In the genomic region with DNA sequence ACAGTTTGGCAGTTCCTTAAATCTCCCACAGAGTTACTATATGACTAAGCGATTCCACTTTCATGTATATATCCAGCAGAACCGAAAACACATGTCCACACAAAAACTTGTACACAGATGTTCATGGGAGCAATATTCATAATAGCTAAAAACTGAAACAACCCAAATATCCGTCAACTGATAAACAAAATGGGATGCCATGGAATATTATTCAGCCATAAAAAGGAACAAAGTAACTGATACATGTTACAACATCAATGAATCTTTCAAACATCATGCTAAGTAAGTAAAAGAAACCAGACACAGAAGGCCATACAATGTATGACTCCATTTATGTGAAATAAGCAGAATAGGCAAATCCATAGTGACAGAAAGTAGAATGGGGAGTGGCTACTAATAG, we compare ENCODE assay signal across 16 cellular contexts.
DNase-seq lines count a peak whose midpoint lies in the region; ATAC-seq, FAIRE-seq and TF ChIP-seq lines count a peak whose summit lies in the region.
"Had no signal": no experiment of that assay in that cellular context is flagged by ENCODE, and none has a peak within 500 bp of the region (broad histone marks: within the 10 kb centered on the region; RNA-seq: fewer than 3 reads in every experiment).

No MANE protein-coding gene starts in this region.

- peaks cover 5 to 26% (median 19%) of the 10 kb centered on the region in 3 donors for H3K4me1 Mint-ChIP-seq in CD8-positive, alpha-beta memory T cell

- H3K9me3 Mint-ChIP-seq in CD8-positive, alpha-beta memory T cell: no peaks in the 10 kb centered on the region

- H3K79me2 ChIP-seq in GM12878 (ENCODE audit: control insufficient read depth, insufficient read depth, low read length): no peaks in the 10 kb centered on the region; the same call in 1 of the 2 replicates

- H4K20me1 ChIP-seq in GM12878 (ENCODE audit: control insufficient read depth, insufficient read depth): no peaks in the 10 kb centered on the region
- H4K20me1 ChIP-seq: BLaER1 had no signal

- peak; percentile 35 for DNase-seq in CD1c-positive myeloid dendritic cell (ENCODE audit: extremely low spot score)
- DNase-seq in GM12891 (ENCODE audit: insufficient read length, low spot score): no peak
- DNase-seq in HEK293T (ENCODE audit: extremely low spot score): no peak
- DNase-seq in GM12878 (ENCODE audit: low read depth, low spot score): no peak
- no peak for DNase-seq in right lobe of liver
- DNase-seq in SK-N-DZ (ENCODE audit: low spot score): no peak
- DNase-seq in CD8-positive, alpha-beta memory T cell: no peak
- DNase-seq: Calu3; CD4-positive, CD25-positive, alpha-beta regulatory T cell; DMS 273 treated with DMSO at 0.1 percent for 48 hours; DMS79; KG1 had no signal

- ATAC-seq in GM12878: no peak
- ATAC-seq in right lobe of liver: no peak
- ATAC-seq: A549, HCT116 had no signal

- H3K36me3 ChIP-seq in GM12878 (ENCODE audit: control insufficient read depth in 2 of 2, insufficient read depth in 2 of 2, low read length in 1 of 2) (no peaks in the 10 kb centered on the region), right lobe of liver (peaks cover 0 to 3% (median 0%) of the 10 kb centered on the region in 4 donors)
- peaks cover 5% of the 10 kb centered on the region for H3K36me3 ChIP-seq in CD8-positive, alpha-beta memory T cell (ENCODE audit: insufficient read depth, low read length)

- TF ChIP-seq POLR2A in GM12891 (IDR thresholded peaks at IDR 0.05; ENCODE audit: low read depth, low read length) (no peak), GM12878 (IDR thresholded peaks at IDR 0.05; ENCODE audit: low read depth, low read length) (no peak), right lobe of liver (IDR thresholded peaks at IDR 0.05) (no peak)

- in situ Hi-C loops in GM12878 (cut with MboI): no loop called here

- no peaks in the 10 kb centered on the region for H3K27me3 ChIP-seq in GM12878 (replicated peaks in 1 of 2; ENCODE audit: control insufficient read depth in 2 of 2, insufficient read depth in 2 of 2, low read length in 1 of 2)
- no peaks in the 10 kb centered on the region for H3K27me3 ChIP-seq in right lobe of liver
- no peaks in the 10 kb centered on the region for H3K27me3 ChIP-seq in CD8-positive, alpha-beta memory T cell (ENCODE audit: insufficient read depth, low read length, poor library complexity, severe bottlenecking)
- H3K27me3 ChIP-seq: BLaER1 had no signal

- 96% methylated on average over 3 of the region's 3 CpGs for WGBS in GM12878 (ENCODE audit: insufficient coverage, insufficient replicate concordance, low lambda C conversion rate, missing lambda C conversion rate)
- 97% methylated on average over 3 of the region's 3 CpGs for WGBS in right lobe of liver (ENCODE audit: insufficient coverage, low coverage, low lambda C conversion rate, missing lambda C conversion rate)

- CTCF ChIA-PET in HEK293T (lab: Yijun Ruan, JAX): no interaction called here
- CTCF ChIA-PET in GM12878 (lab: Yijun Ruan, JAX): interaction anchor here (1.8 kb wide), 1 partner anchor 10 kb away, joined by 7 read pairs; no protein-coding TSS in a partner anchor
- CTCF ChIA-PET in CD8-positive, alpha-beta memory T cell (lab: Charles Lee): no interaction called here

- H3K9me3 ChIP-seq in GM12878 (replicated peaks; ENCODE audit: control insufficient read depth, insufficient read depth, low read length) (peaks cover 4% of the 10 kb centered on the region; the same call in 2 of the 3 replicates), right lobe of liver (no peaks in the 10 kb centered on the region)
- H3K9me3 ChIP-seq in CD8-positive, alpha-beta memory T cell (ENCODE audit: low read length): no peaks in the 10 kb centered on the region
- H3K9me3 ChIP-seq: A549 had no signal

- no peak for TF ChIP-seq EP300 in GM12878 (IDR thresholded peaks at IDR 0.05; ENCODE audit: borderline replicate concordance in 1 of 2, control insufficient read depth in 1 of 2, low read depth in 2 of 2, low read length in 2 of 2)

- TF ChIP-seq RAD21 in GM12878 (IDR thresholded peaks at IDR 0.05; ENCODE audit: insufficient read depth, low read depth, low read length): no peak

- peak overlapping the region in 2 of 8 donors; percentile 22 to 42 for H3K27ac Mint-ChIP-seq in CD8-positive, alpha-beta memory T cell
- H3K27ac Mint-ChIP-seq: CD4-positive, CD25-positive, alpha-beta regulatory T cell; IgD-negative memory B cell had no signal

- RAD21 ChIA-PET in GM12878 (lab: Charles Lee; ENCODE audit: unreplicated experiment): interaction anchor here (0.8 kb wide), 1 partner anchor 10 kb away, joined by 5 read pairs; no protein-coding TSS in a partner anchor

- no peak overlapping the region for H3K4me3 ChIP-seq in GM12878
- H3K4me3 ChIP-seq in right lobe of liver: no peak overlapping the region
- H3K4me3 ChIP-seq in CD8-positive, alpha-beta memory T cell (ENCODE audit: low read length): no peak overlapping the region
- H3K4me3 ChIP-seq: A549, BLaER1 had no signal

- intact Hi-C loops in GM12878 (cut with micrococcal nuclease; ENCODE audit: unreplicated experiment): no loop called here
- intact Hi-C loops in right lobe of liver (cut with DNase I): no loop called here

- POLR2A ChIA-PET in HEK293T (lab: Yijun Ruan, JAX): no interaction called here
- POLR2A ChIA-PET in GM12878 (lab: Charles Lee): no interaction called here
- POLR2A ChIA-PET in CD8-positive, alpha-beta memory T cell (lab: Charles Lee): no interaction called here

- H3K27me3 Mint-ChIP-seq in CD8-positive, alpha-beta memory T cell: no peaks in the 10 kb centered on the region
- H3K27me3 Mint-ChIP-seq: CD4-positive, CD25-positive, alpha-beta regulatory T cell; IgD-negative memory B cell had no signal

- TF ChIP-seq CTCF in GM12878 (IDR thresholded peaks at IDR 0.05 in 2 of 3, conservative IDR thresholded peaks at IDR 0.05 in 1 of 3; ENCODE audit: control insufficient read depth in 2 of 3, extremely low read depth in 1 of 3, insufficient read depth in 1 of 3, low read depth in 3 of 3, low read length in 3 of 3): no peak
- TF ChIP-seq CTCF in right lobe of liver (IDR thresholded peaks at IDR 0.05): no peak

- H2AFZ ChIP-seq in GM12878 (ENCODE audit: control insufficient read depth, low read depth, low read length): no peak overlapping the region

- BruUV-seq in GM12878 (replicated peaks; lab: Mats Ljungman, UMichigan): no TSS peak

- H3K4me1 ChIP-seq in GM12878 (ENCODE audit: control insufficient read depth, insufficient read depth, low read length): 0 out of 2 replicates have a peak, but pooled peaks cover 3% of the 10 kb centered on the region
- no peaks in the 10 kb centered on the region for H3K4me1 ChIP-seq in right lobe of liver
- no peaks in the 10 kb centered on the region for H3K4me1 ChIP-seq in CD8-positive, alpha-beta memory T cell (ENCODE audit: insufficient read depth, low read length)
- H3K4me1 ChIP-seq: BLaER1 had no signal

- SMC1A ChIA-PET in GM12878 (lab: Charles Lee; ENCODE audit: uncharacterized antibody, unreplicated experiment): no interaction called here

- H3K27ac ChIP-seq in GM12878 (ENCODE audit: control insufficient read depth, insufficient read depth) (no peak overlapping the region), right lobe of liver (no peak overlapping the region)
- no peak overlapping the region for H3K27ac ChIP-seq in CD8-positive, alpha-beta memory T cell (ENCODE audit: low read depth, low read length)
- H3K27ac ChIP-seq: A549, BLaER1 had no signal

- no peak overlapping the region for H3K4me2 ChIP-seq in GM12878 (ENCODE audit: control insufficient read depth, insufficient read depth)
- H3K4me2 ChIP-seq: A549, BLaER1 had no signal

- H3K36me3 Mint-ChIP-seq in CD8-positive, alpha-beta memory T cell: peaks cover 6 to 52% (median 18%) of the 10 kb centered on the region in 3 donors

- FAIRE-seq in GM12891 (lab: Jason Lieb, UNC): peak; percentile 9
- peak; percentile 31 for FAIRE-seq in GM12878 (lab: Jason Lieb, UNC)
- FAIRE-seq: A549 had no signal

- H3K4me3 Mint-ChIP-seq in CD8-positive, alpha-beta memory T cell: no peak overlapping the region
- H3K4me3 Mint-ChIP-seq: CD4-positive, CD25-positive, alpha-beta regulatory T cell; IgD-negative memory B cell had no signal

- no peak overlapping the region for H3K9ac ChIP-seq in GM12878 (ENCODE audit: control insufficient read depth, insufficient read depth, low read length)
- H3K9ac ChIP-seq: BLaER1 had no signal

TF ChIP-seq in GM12891, 5 proteins besides CTCF, POLR2A, EP300 and RAD21:
- TF ChIP-seq POU2F2 (IDR thresholded peaks at IDR 0.05; ENCODE audit: low read depth, low read length): no peak
- TF ChIP-seq TAF1 (IDR thresholded peaks at IDR 0.05; ENCODE audit: low read depth, low read length): no peak
- TF ChIP-seq POLR2AphosphoS5 (IDR thresholded peaks at IDR 0.05; ENCODE audit: low read depth, low read length): no peak
- peak; percentile 66 for TF ChIP-seq SPI1 (IDR thresholded peaks at IDR 0.05; ENCODE audit: low read depth, low read length)
- no peak for TF ChIP-seq PAX5 (IDR thresholded peaks at IDR 0.05; ENCODE audit: insufficient read depth, low read length, severe bottlenecking)

TF ChIP-seq in HEK293T, 16 proteins besides CTCF, POLR2A, EP300 and RAD21:
- TF ChIP-seq ARNT (IDR thresholded peaks at IDR 0.05) (no peak), ZNF384 (IDR thresholded peaks at IDR 0.05) (peak; percentile 44; the same call in 1 of the 2 replicates)
TF ChIP-seq in HEK293T: peak in this region for 1.

TF ChIP-seq in GM12878, 131 proteins besides CTCF, POLR2A, EP300 and RAD21 (continues in another document):
- TF ChIP-seq TARDBP (IDR thresholded peaks at IDR 0.05; ENCODE audit: borderline replicate concordance) (no peak), JUNB (IDR thresholded peaks at IDR 0.05) (peak; percentile 14; the same call in 1 of the 2 replicates)
